Comparison of ENCODE assay signal across 23 cellular contexts in the genomic region with DNA sequence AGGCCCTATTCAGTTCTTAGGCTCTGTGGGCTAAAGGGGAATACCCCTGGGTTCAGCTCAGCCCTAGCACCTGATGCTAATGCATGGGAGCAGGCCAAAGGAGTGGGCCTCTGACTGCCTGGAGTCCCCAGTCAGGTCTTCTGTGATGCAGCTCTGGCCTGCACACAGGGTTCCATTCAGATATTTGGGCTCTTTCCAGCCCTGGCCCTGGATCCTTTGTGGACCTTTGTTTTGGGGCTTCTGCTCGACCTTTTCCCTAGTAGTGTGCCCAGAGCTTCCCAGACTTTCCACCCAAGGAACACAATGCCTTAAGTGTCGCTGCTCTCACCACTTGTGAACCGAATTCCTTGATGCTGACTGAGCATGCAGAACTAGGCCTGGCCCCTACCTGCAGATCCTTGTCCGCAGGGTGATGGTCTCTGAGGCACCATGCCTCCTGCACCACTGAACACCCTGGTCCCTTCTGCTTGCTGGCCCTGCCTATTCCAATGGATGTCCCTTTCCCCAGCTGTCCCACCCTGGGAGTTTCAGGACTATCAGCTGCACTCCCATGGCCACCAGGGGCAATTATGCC. TPM values are rescaled to one million over a fixed set of nuclear protein-coding genes. Genes with fewer than 3 reads are reported as not detected.
"Had no signal": no experiment of that assay in that cellular context is flagged by ENCODE, and none has a peak within 500 bp of the region (broad histone marks: within the 10 kb centered on the region; RNA-seq: fewer than 3 reads in every experiment).

No MANE protein-coding gene starts in this region.

- H2AFZ ChIP-seq: hepatocyte, parathyroid adenoma had no signal

- H3K9ac ChIP-seq: parathyroid adenoma had no signal

- ATAC-seq: gastroesophageal sphincter; left colon; left ventricle myocardium superior; mucosa of descending colon; psoas muscle; sciatic nerve; stimulated activated naive B cell treated with anti-CD40 and anti-IgM and Interleukin-4, amounts not matched to agents 10 μg/mL and 1 μg/mL and 100 μg/mL, for 72 hours; stimulated activated naive CD8-positive, alpha-beta T cell treated with anti-CD3 and anti-CD28 coated beads, Interleukin-15, amount 100 ng/mL, for 72 hours had no signal

- FAIRE-seq: colon, kidney had no signal

- H3K4me2 ChIP-seq: hepatocyte had no signal

- H3K9me3 ChIP-seq: esophagus squamous epithelium, gastroesophageal sphincter, mucosa of descending colon, psoas muscle, thoracic aorta had no signal

- H3K4me3 ChIP-seq: esophagus squamous epithelium, gastroesophageal sphincter, hepatocyte, lung, mucosa of descending colon, psoas muscle, thoracic aorta had no signal

- H3K27ac ChIP-seq: esophagus squamous epithelium, gastroesophageal sphincter, hepatocyte, parathyroid adenoma, psoas muscle, thoracic aorta had no signal

- H3K27me3 ChIP-seq: esophagus squamous epithelium, gastroesophageal sphincter, hepatocyte had no signal

- DNase-seq: esophagus squamous epithelium; foreskin fibroblast; kidney; left colon; left ventricle myocardium superior; mucosa of descending colon; occipital lobe; psoas muscle; retina; stimulated activated CD4-positive, alpha-beta T cell treated with anti-CD3 and anti-CD28 coated beads, Interleukin-2, amount 100 ng/mL, for 24 hours; stimulated activated CD4-positive, alpha-beta T cell treated with anti-CD3 and anti-CD28 coated beads, Interleukin-4, amount 100 ng/mL, for 4 hours; stimulated activated naive B cell treated with anti-CD40 and anti-IgM and Interleukin-4, amounts not matched to agents 10 μg/mL and 1 μg/mL and 100 μg/mL, for 72 hours; stimulated activated naive CD8-positive, alpha-beta T cell treated with anti-CD3 and anti-CD28 coated beads, Interleukin-15, amount 100 ng/mL, for 72 hours; trophoblast cell had no signal

RNA-seq across cellular contexts. Expression of a gene that starts 23.1 kb away (rescaled TPM):
- total RNA-seq: epithelial cell of proximal tubule, left ventricle myocardium superior, occipital lobe, urinary bladder had no signal
